ENCODE assay signal across 11 cellular contexts in the genomic region with DNA sequence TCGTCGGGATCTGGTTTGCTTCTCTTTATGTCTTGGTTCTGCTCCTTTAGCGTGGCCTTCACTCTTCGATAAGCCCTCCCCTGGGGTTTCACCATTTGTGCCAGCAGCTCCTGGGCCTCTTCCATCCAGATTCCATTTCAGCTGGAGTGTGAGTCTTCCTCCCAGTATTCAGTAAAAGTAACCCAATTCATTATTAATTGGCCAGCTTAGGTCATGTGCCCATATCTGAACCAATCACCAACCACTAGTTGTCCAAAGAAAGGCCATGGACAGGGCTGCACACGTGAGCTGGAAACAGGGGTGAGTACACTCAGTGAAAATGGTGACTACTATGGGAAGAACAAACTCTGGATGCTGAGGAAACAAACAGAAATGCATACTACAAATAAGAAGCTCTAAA.
"Had no signal": no experiment of that assay in that cellular context is flagged by ENCODE, and none has a peak within 500 bp of the region (broad histone marks: within the 10 kb centered on the region; RNA-seq: fewer than 3 reads in every experiment).

No MANE protein-coding gene starts in this region.

- FAIRE-seq: H1, H54 had no signal

- H3K4me1 ChIP-seq: HAP-1 had no signal

- H3K36me3 ChIP-seq: HAP-1 had no signal

- H3K9ac ChIP-seq: GM23248 had no signal

- H3K4me3 Mint-ChIP-seq: GM23338, H9, HFFc6 had no signal

- H3K9me3 ChIP-seq: HAP-1 had no signal

- ATAC-seq: GM23338, HCT116 had no signal

- H2AFZ ChIP-seq: GM23248, GM23338 had no signal

- H3K9me3 Mint-ChIP-seq: GM23338, H9, HFFc6 had no signal

- H3K27ac ChIP-seq: GM23248 had no signal

- H3K4me2 ChIP-seq: GM23338 had no signal

- H3K4me3 ChIP-seq: GM23248, GM23338, HAP-1 had no signal

- H3K27ac Mint-ChIP-seq: GM23338, H9, HFFc6 had no signal

- DNase-seq: GM23248, GOT3, H7, H9, HCEC 1CT, HFFc6 had no signal
